22 cellular contexts compared by ENCODE assay signal in genomic region chr3:27219127-27219860, GRCh38.
A peak's percentile ranks its signal among the peaks of the same experiment; 100 is the strongest.
DNase-seq lines count a peak whose midpoint lies in the region; ATAC-seq and TF ChIP-seq lines count a peak whose summit lies in the region.
"Had no signal": no experiment of that assay in that cellular context is flagged by ENCODE, and none has a peak within 500 bp of the region (broad histone marks: within the 10 kb centered on the region; RNA-seq: fewer than 3 reads in every experiment).

No MANE protein-coding gene starts in this region.

- TF ChIP-seq CTCF in AG10803 (conservative IDR thresholded peaks at IDR 0.05; ENCODE audit: low read length) (no peak), chondrocyte (IDR thresholded peaks at IDR 0.05) (no peak)

- peaks cover 5% of the 10 kb centered on the region for H3K36me3 Mint-ChIP-seq in chondrocyte (ENCODE audit: low read depth)
- H3K36me3 Mint-ChIP-seq: naive B cell had no signal

- peak overlapping the region; percentile 73 for H3K27ac Mint-ChIP-seq in chondrocyte (ENCODE audit: unreplicated experiment)
- H3K27ac Mint-ChIP-seq: H9, naive B cell had no signal

- intact Hi-C loops in Right ventricle myocardium inferior (cut with DNase I) = no loop called here

- H3K9me3 Mint-ChIP-seq in chondrocyte (ENCODE audit: low read depth) = peaks cover 7% of the 10 kb centered on the region

- peak; percentile 45 for DNase-seq in AG10803 (ENCODE audit: low read depth)
- peak; percentile 69 for DNase-seq in HT-29 (ENCODE audit: low spot score)
- DNase-seq in chondrocyte (ENCODE audit: low spot score) = no peak
- DNase-seq in kidney tubule cell (ENCODE audit: low spot score) = peak; percentile 61
- DNase-seq in NCI-H526 treated with DMSO at 0.1 percent for 48 hours (lab: John Stamatoyannopoulos, UW) = no peak
- no peak for DNase-seq in Right ventricle myocardium inferior (ENCODE audit: missing footprints)
- no peak for DNase-seq in SK-N-DZ (ENCODE audit: low spot score)
- no peak for DNase-seq in NCI-H146 treated with DMSO at 0.1 percent for 48 hours (lab: John Stamatoyannopoulos, UW; ENCODE audit: unreplicated experiment)
- DNase-seq: activated CD4-positive, alpha-beta T cell treated with anti-CD3 and anti-CD28 coated beads, Interleukin-2, amount 50 U/mL, for 4 hours; activated effector memory CD4-positive, alpha-beta T cell treated with anti-CD3 and anti-CD28 coated beads, Interleukin-2, amount 50 U/mL, for 16 hours; adrenal gland; dorsolateral prefrontal cortex; H9; Karpas-422; mesenchymal stem cell; naive B cell; NCI-H1105; NCI-H526; occipital lobe; right cardiac atrium; T-helper 2 cell had no signal

- H3K4me3 ChIP-seq in AG10803 (ENCODE audit: low read length) = no peak overlapping the region
- H3K4me3 ChIP-seq: adrenal gland, dorsolateral prefrontal cortex, suprapubic skin had no signal

- no peak for ATAC-seq in Right ventricle myocardium inferior
- ATAC-seq: right cardiac atrium had no signal

- no peaks in the 10 kb centered on the region for H3K27me3 Mint-ChIP-seq in chondrocyte (ENCODE audit: low read depth)
- H3K27me3 Mint-ChIP-seq: naive B cell had no signal

- peaks cover 34% of the 10 kb centered on the region for H3K4me1 Mint-ChIP-seq in chondrocyte (ENCODE audit: low read depth)
- H3K4me1 Mint-ChIP-seq: naive B cell had no signal

- H3K4me3 Mint-ChIP-seq in chondrocyte (ENCODE audit: unreplicated experiment) = no peak overlapping the region
- H3K4me3 Mint-ChIP-seq: H9, naive B cell had no signal

Comparison
In these comparisons a context has a peak if more than half of its experiments do, and no peak if none do; other contexts are left out.
1. DNase-seq: peak in AG10803 (single experiment), HT-29 (single experiment) and kidney tubule cell (single experiment); none in chondrocyte (single experiment), NCI-H526 treated with DMSO at 0.1 percent for 48 hours (single experiment), Right ventricle myocardium inferior (single experiment), SK-N-DZ (single experiment) and NCI-H146 treated with DMSO at 0.1 percent for 48 hours (single experiment).